In genomic region chr4:75940692-75941253, GRCh38 we compare ENCODE assay signal across 8 cellular contexts. TPM values are rescaled to one million over a fixed set of nuclear protein-coding genes. Genes with fewer than 3 reads are reported as not detected.
DNase-seq lines count a peak whose midpoint lies in the region; ATAC-seq and TF ChIP-seq lines count a peak whose summit lies in the region.

TSS of gene NAAA (minus strand) at chr4:75941013. CDS start at chr4:75940949, 64 bp downstream.

- DNase-seq in DMS79 treated with DMSO at 0.1 percent for 48 hours (lab: John Stamatoyannopoulos, UW) (peak; percentile 29), DMS79 (lab: John Stamatoyannopoulos, UW) (no peak), NCI-H1092 treated with DMSO at 0.1 percent for 48 hours (lab: John Stamatoyannopoulos, UW) (peak; percentile 64), activated B cell treated with CpG ODN at 0.5 μM for 24 hours (peak; percentile 74), cardiac fibroblast (ENCODE audit: low read depth in 2 of 2) (peak; percentile 52 to 56), islet precursor cell (peak; percentile 87)
- DNase-seq in stimulated activated CD4-positive, alpha-beta T cell treated with anti-CD3 and anti-CD28 coated beads, Interleukin-15, amount 100 ng/mL, for 1 hour (ENCODE audit: low read depth in 1 of 2, low spot score in 1 of 2), result peak; percentile 52 to 68

- H3K4me3 ChIP-seq in cardiac fibroblast (replicated peaks in 1 of 2; ENCODE audit: low read depth in 2 of 2, low read length in 2 of 2), result peak within 1 kb of the TSS; percentile 70 to 79

- CTCF ChIA-PET in activated B cell treated with CpG ODN at 0.5 μM for 24 hours (lab: Charles Lee), result interaction anchor here (0.6 to 3.6 kb wide), 4 partner anchors 25 to 267 kb away, joined by 3 to 11 read pairs (median 6); no protein-coding TSS in a partner anchor

- peak within 1 kb of the TSS; percentile 98 for H3K4me3 Mint-ChIP-seq in activated B cell treated with CpG ODN at 0.5 μM for 24 hours

- peaks cover 14% of the 10 kb centered on the region for H3K4me1 Mint-ChIP-seq in activated B cell treated with CpG ODN at 0.5 μM for 24 hours

- intact Hi-C loops in activated B cell treated with CpG ODN at 0.5 μM for 24 hours (cut with micrococcal nuclease), result loop anchor here (1.0 to 2.0 kb wide), 9 partner anchors 9 to 426 kb away; partner anchors contain the start of genes NUP54, RCHY1, SDAD1 and THAP6

- peaks cover 24% of the 10 kb centered on the region for H3K36me3 Mint-ChIP-seq in activated B cell treated with CpG ODN at 0.5 μM for 24 hours (ENCODE audit: low read depth)

- H3K27me3 Mint-ChIP-seq in activated B cell treated with CpG ODN at 0.5 μM for 24 hours, result no peaks in the 10 kb centered on the region

- POLR2A ChIA-PET in activated B cell treated with CpG ODN at 0.5 μM for 24 hours (lab: Charles Lee), result interaction anchor here (0.5 to 2.9 kb wide), 19 partner anchors 9 to 1921 kb away, joined by 3 to 14 read pairs (median 5); partner anchors contain the start of genes MRPL1, PPEF2, RCHY1 and SDAD1

- TF ChIP-seq CTCF in activated B cell treated with CpG ODN at 0.5 μM for 24 hours (IDR thresholded peaks at IDR 0.05), result no peak
- no peak for TF ChIP-seq CTCF in cardiac fibroblast (IDR thresholded peaks at IDR 0.05; ENCODE audit: low read depth, low read length)

- peak within 1 kb of the TSS; percentile 99 for H3K27ac Mint-ChIP-seq in activated B cell treated with CpG ODN at 0.5 μM for 24 hours

- H3K9me3 Mint-ChIP-seq in activated B cell treated with CpG ODN at 0.5 μM for 24 hours, result no peaks in the 10 kb centered on the region

- ATAC-seq in HG02623 (IDR thresholded peaks at IDR 0.05; ENCODE audit: unreplicated experiment) (peak; percentile 79), activated B cell treated with CpG ODN at 0.5 μM for 24 hours (ENCODE audit: low read depth) (peak; percentile 75)

RNA-seq across cellular contexts. Expression of gene NAAA, which starts in this region (rescaled TPM):
- total RNA-seq in activated B cell treated with CpG ODN at 0.5 μM for 24 hours, result 27.7 and 31.1 TPM in 2 replicates
